15 cellular contexts compared by ENCODE assay signal in the genomic region with DNA sequence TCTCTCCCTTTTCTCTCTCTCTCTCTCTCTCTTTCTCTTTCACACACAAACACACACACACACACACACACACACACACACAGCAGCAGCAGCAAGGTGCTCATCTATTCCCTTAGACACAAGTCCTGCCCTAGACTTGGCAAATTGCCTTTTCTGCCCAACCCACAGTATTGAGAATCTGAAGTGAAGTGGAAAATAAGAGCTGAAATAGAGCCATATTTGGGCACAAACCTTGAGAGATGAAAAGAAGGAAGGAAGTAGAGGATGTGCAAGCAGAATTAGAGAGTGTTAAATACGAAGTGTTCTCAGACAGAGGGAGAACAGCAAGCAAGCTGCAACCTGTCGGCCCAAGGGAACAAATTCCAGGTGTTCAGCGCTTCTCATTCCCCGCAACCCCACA.
DNase-seq lines count a peak whose midpoint lies in the region; ATAC-seq, FAIRE-seq and TF ChIP-seq lines count a peak whose summit lies in the region.
"Had no signal": no experiment of that assay in that cellular context is flagged by ENCODE, and none has a peak within 500 bp of the region (broad histone marks: within the 10 kb centered on the region; RNA-seq: fewer than 3 reads in every experiment).

No MANE protein-coding gene starts in this region.

- H4K20me1 ChIP-seq in Loucy (ENCODE audit: insufficient read depth, low read length, poor library complexity, severe bottlenecking) (no peaks in the 10 kb centered on the region), astrocyte (ENCODE audit: insufficient read depth, low read length) (no peaks in the 10 kb centered on the region)

- H3K27ac ChIP-seq in astrocyte (ENCODE audit: low read depth, low read length): no peak overlapping the region
- H3K27ac ChIP-seq: hepatocyte, upper lobe of right lung had no signal

- no peak for DNase-seq in activated naive CD4-positive, alpha-beta T cell treated with anti-CD3 and anti-CD28 coated beads, Interleukin-2, amount 10 ng/mL, durations not matched to agents 7 days and 5 days
- DNase-seq in activated naive CD4-positive, alpha-beta T cell treated with anti-CD3 and anti-CD28 coated beads, Interleukin-2, amount 50 U/mL, for 16 hours: no peak
- DNase-seq in astrocyte (ENCODE audit: low read depth) (no peak), posterior cingulate gyrus (no peak), amygdala (lab: John Stamatoyannopoulos, UW) (no peak)
- peak; percentile 20 for DNase-seq in stimulated activated naive B cell treated with anti-CD40 and anti-IgM and Interleukin-4, amounts not matched to agents 10 μg/mL and 1 μg/mL and 100 μg/mL, for 72 hours
- DNase-seq in effector memory CD8-positive, alpha-beta T cell: no peak
- DNase-seq: C1 segment of cervical spinal cord, NCI-H526, retina, upper lobe of right lung had no signal

- H3K36me3 Mint-ChIP-seq in activated naive CD4-positive, alpha-beta T cell treated with anti-CD3 and anti-CD28 coated beads, Interleukin-2, amount 10 ng/mL, durations not matched to agents 7 days and 5 days: no peaks in the 10 kb centered on the region
- no peaks in the 10 kb centered on the region for H3K36me3 Mint-ChIP-seq in astrocyte (ENCODE audit: low read depth, unreplicated experiment)
- peaks cover 2 to 4% of the 10 kb centered on the region in 2 donors for H3K36me3 Mint-ChIP-seq in stimulated activated naive B cell treated with anti-CD40 and anti-IgM and Interleukin-4, amounts not matched to agents 10 μg/mL and 1 μg/mL and 100 μg/mL, for 72 hours
- H3K36me3 Mint-ChIP-seq in effector memory CD8-positive, alpha-beta T cell (ENCODE audit: insufficient read depth): no peaks in the 10 kb centered on the region

- no peaks in the 10 kb centered on the region for H3F3A ChIP-seq in Loucy (ENCODE audit: low read depth)

- H3K9ac ChIP-seq in Loucy (ENCODE audit: low read depth, low read length, poor library complexity, severe bottlenecking) (peak overlapping the region; percentile 72), astrocyte (ENCODE audit: low read length) (no peak overlapping the region)

- H3K4me1 ChIP-seq in Loucy (ENCODE audit: insufficient read depth, low read length, poor library complexity, severe bottlenecking) (peaks cover 14% of the 10 kb centered on the region), astrocyte (ENCODE audit: insufficient read depth, low read length) (no peaks in the 10 kb centered on the region)
- H3K4me1 ChIP-seq: upper lobe of right lung had no signal

- TF ChIP-seq CTCF in Loucy (conservative IDR thresholded peaks at IDR 0.05; ENCODE audit: low read length) (no peak), astrocyte (IDR thresholded peaks at IDR 0.05; ENCODE audit: insufficient read depth, low read depth, low read length) (no peak)

- intact Hi-C loops in posterior cingulate gyrus (cut with DNase I): no loop called here

- H3K27me3 Mint-ChIP-seq in activated naive CD4-positive, alpha-beta T cell treated with anti-CD3 and anti-CD28 coated beads, Interleukin-2, amount 10 ng/mL, durations not matched to agents 7 days and 5 days: no peaks in the 10 kb centered on the region
- H3K27me3 Mint-ChIP-seq in astrocyte (ENCODE audit: low read depth, unreplicated experiment): no peaks in the 10 kb centered on the region
- no peaks in the 10 kb centered on the region for H3K27me3 Mint-ChIP-seq in stimulated activated naive B cell treated with anti-CD40 and anti-IgM and Interleukin-4, amounts not matched to agents 10 μg/mL and 1 μg/mL and 100 μg/mL, for 72 hours
- H3K27me3 Mint-ChIP-seq in effector memory CD8-positive, alpha-beta T cell: no peaks in the 10 kb centered on the region

- no peak for FAIRE-seq in astrocyte (lab: Jason Lieb, UNC)
- FAIRE-seq: GM12878 had no signal

- H2AFZ ChIP-seq in Loucy (ENCODE audit: low read length) (0 out of 2 replicates have a peak overlapping the region, but pooled peaks have one; percentile 3), astrocyte (ENCODE audit: low read depth, low read length) (no peak overlapping the region)
- H2AFZ ChIP-seq: hepatocyte had no signal

- CTCF ChIA-PET in activated naive CD4-positive, alpha-beta T cell treated with anti-CD3 and anti-CD28 coated beads, Interleukin-2, amount 10 ng/mL, durations not matched to agents 7 days and 5 days (lab: Charles Lee): no interaction called here

- H3K79me2 ChIP-seq in Loucy (ENCODE audit: insufficient read depth, low read length): no peaks in the 10 kb centered on the region
- H3K79me2 ChIP-seq in astrocyte (ENCODE audit: insufficient read depth, low read length): no peaks in the 10 kb centered on the region
- H3K79me2 ChIP-seq: hepatocyte had no signal

- H3K36me3 ChIP-seq in Loucy (ENCODE audit: insufficient read depth, low read length): no peaks in the 10 kb centered on the region
- H3K36me3 ChIP-seq in astrocyte (ENCODE audit: insufficient read depth, low read length): no peaks in the 10 kb centered on the region
- H3K36me3 ChIP-seq: upper lobe of right lung had no signal

- no peaks in the 10 kb centered on the region for H3K9me2 ChIP-seq in Loucy (replicated peaks; ENCODE audit: low read depth, low read length)

- H3K27ac Mint-ChIP-seq in activated naive CD4-positive, alpha-beta T cell treated with anti-CD3 and anti-CD28 coated beads, Interleukin-2, amount 10 ng/mL, durations not matched to agents 7 days and 5 days: peak overlapping the region; percentile 6
- peak overlapping the region; percentile 7 for H3K27ac Mint-ChIP-seq in astrocyte (ENCODE audit: unreplicated experiment)
- H3K27ac Mint-ChIP-seq in stimulated activated naive B cell treated with anti-CD40 and anti-IgM and Interleukin-4, amounts not matched to agents 10 μg/mL and 1 μg/mL and 100 μg/mL, for 72 hours: no peak overlapping the region
- H3K27ac Mint-ChIP-seq in effector memory CD8-positive, alpha-beta T cell: no peak overlapping the region

- H3K4me3 Mint-ChIP-seq in activated naive CD4-positive, alpha-beta T cell treated with anti-CD3 and anti-CD28 coated beads, Interleukin-2, amount 10 ng/mL, durations not matched to agents 7 days and 5 days: no peak overlapping the region
- H3K4me3 Mint-ChIP-seq in astrocyte (ENCODE audit: unreplicated experiment): no peak overlapping the region
- peak overlapping the region; percentile 7 to 39 for H3K4me3 Mint-ChIP-seq in stimulated activated naive B cell treated with anti-CD40 and anti-IgM and Interleukin-4, amounts not matched to agents 10 μg/mL and 1 μg/mL and 100 μg/mL, for 72 hours
- H3K4me3 Mint-ChIP-seq in effector memory CD8-positive, alpha-beta T cell: no peak overlapping the region

- no peaks in the 10 kb centered on the region for H3K27me3 ChIP-seq in Loucy (ENCODE audit: insufficient read depth, low read length, poor library complexity, severe bottlenecking)
- H3K27me3 ChIP-seq in astrocyte (ENCODE audit: insufficient read depth, low read length): no peaks in the 10 kb centered on the region
- H3K27me3 ChIP-seq: hepatocyte, upper lobe of right lung had no signal

- peak; percentile 84 to 87 for ATAC-seq in stimulated activated naive B cell treated with anti-CD40 and anti-IgM and Interleukin-4, amounts not matched to agents 10 μg/mL and 1 μg/mL and 100 μg/mL, for 72 hours (replicated peaks)
- no peak for ATAC-seq in effector memory CD8-positive, alpha-beta T cell (replicated peaks)
- ATAC-seq: GM12878, left lobe of liver, upper lobe of right lung had no signal

- H3K4me2 ChIP-seq in Loucy (ENCODE audit: low read depth, low read length, poor library complexity, severe bottlenecking): peak overlapping the region; percentile 65
- no peak overlapping the region for H3K4me2 ChIP-seq in astrocyte (ENCODE audit: low read length)
- H3K4me2 ChIP-seq: hepatocyte had no signal

- H3K4me1 Mint-ChIP-seq in activated naive CD4-positive, alpha-beta T cell treated with anti-CD3 and anti-CD28 coated beads, Interleukin-2, amount 10 ng/mL, durations not matched to agents 7 days and 5 days: peaks cover 19% of the 10 kb centered on the region
- peaks cover 36% of the 10 kb centered on the region for H3K4me1 Mint-ChIP-seq in astrocyte (ENCODE audit: low read depth, unreplicated experiment)
- peaks cover 20 to 30% of the 10 kb centered on the region in 2 donors for H3K4me1 Mint-ChIP-seq in stimulated activated naive B cell treated with anti-CD40 and anti-IgM and Interleukin-4, amounts not matched to agents 10 μg/mL and 1 μg/mL and 100 μg/mL, for 72 hours
- no peaks in the 10 kb centered on the region for H3K4me1 Mint-ChIP-seq in effector memory CD8-positive, alpha-beta T cell (ENCODE audit: low read depth in 2 of 2)

- no peaks in the 10 kb centered on the region for H3K9me3 ChIP-seq in Loucy (ENCODE audit: insufficient read depth, low read depth, low read length)
- H3K9me3 ChIP-seq in astrocyte (ENCODE audit: insufficient read depth, low read depth, low read length): peaks cover 4% of the 10 kb centered on the region
- H3K9me3 ChIP-seq: upper lobe of right lung had no signal

- H3K4me3 ChIP-seq in Loucy (ENCODE audit: low read length, poor library complexity, severe bottlenecking) (peak overlapping the region; percentile 49), astrocyte (ENCODE audit: insufficient read depth, low read depth, low read length) (no peak overlapping the region)
- H3K4me3 ChIP-seq: GM12878, hepatocyte, upper lobe of right lung had no signal

- peaks cover 3% of the 10 kb centered on the region for H3K9me3 Mint-ChIP-seq in activated naive CD4-positive, alpha-beta T cell treated with anti-CD3 and anti-CD28 coated beads, Interleukin-2, amount 10 ng/mL, durations not matched to agents 7 days and 5 days
- peaks cover 2% of the 10 kb centered on the region for H3K9me3 Mint-ChIP-seq in astrocyte (ENCODE audit: unreplicated experiment)
- H3K9me3 Mint-ChIP-seq in stimulated activated naive B cell treated with anti-CD40 and anti-IgM and Interleukin-4, amounts not matched to agents 10 μg/mL and 1 μg/mL and 100 μg/mL, for 72 hours: peaks cover 5 to 8% of the 10 kb centered on the region in 2 donors
- peaks cover 5 to 15% of the 10 kb centered on the region in 2 donors for H3K9me3 Mint-ChIP-seq in effector memory CD8-positive, alpha-beta T cell

Comparison
In these comparisons a context has a peak if more than half of its experiments do, and no peak if none do; other contexts are left out.
1. H3K27ac Mint-ChIP-seq: peak in activated naive CD4-positive, alpha-beta T cell treated with anti-CD3 and anti-CD28 coated beads, Interleukin-2, amount 10 ng/mL, durations not matched to agents 7 days and 5 days (single experiment) and astrocyte (single experiment); none in stimulated activated naive B cell treated with anti-CD40 and anti-IgM and Interleukin-4, amounts not matched to agents 10 μg/mL and 1 μg/mL and 100 μg/mL, for 72 hours (single experiment) and effector memory CD8-positive, alpha-beta T cell (0 of 2).
2. H3K4me3 Mint-ChIP-seq: peak in stimulated activated naive B cell treated with anti-CD40 and anti-IgM and Interleukin-4, amounts not matched to agents 10 μg/mL and 1 μg/mL and 100 μg/mL, for 72 hours (2 of 2); none in activated naive CD4-positive, alpha-beta T cell treated with anti-CD3 and anti-CD28 coated beads, Interleukin-2, amount 10 ng/mL, durations not matched to agents 7 days and 5 days (single experiment), astrocyte (single experiment) and effector memory CD8-positive, alpha-beta T cell (0 of 2).